Comparison of ENCODE assay signal across 29 cellular contexts in the genomic region with DNA sequence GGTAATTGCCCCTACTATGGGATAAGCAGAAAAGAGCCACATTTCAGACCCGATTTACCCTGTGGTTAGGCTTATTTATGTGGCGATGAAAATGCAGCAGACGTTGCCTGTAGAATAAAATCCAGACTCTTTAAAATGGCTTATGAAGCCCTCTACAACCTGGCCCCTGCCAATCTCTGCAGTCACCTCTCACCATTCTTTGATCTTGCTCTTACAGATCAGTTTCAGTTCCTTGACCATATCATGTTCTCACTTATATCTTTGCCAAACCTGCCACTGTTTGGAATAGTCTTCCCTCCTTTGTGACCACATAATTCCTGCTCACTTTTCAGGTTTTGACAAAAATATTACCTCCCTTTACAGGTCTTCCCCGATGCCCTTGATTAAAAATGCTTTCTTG.
A peak's percentile ranks its signal among the peaks of the same experiment; 100 is the strongest.
DNase-seq lines count a peak whose midpoint lies in the region; ATAC-seq, FAIRE-seq and TF ChIP-seq lines count a peak whose summit lies in the region.
"Had no signal": no experiment of that assay in that cellular context is flagged by ENCODE, and none has a peak within 500 bp of the region (broad histone marks: within the 10 kb centered on the region; RNA-seq: fewer than 3 reads in every experiment).

No MANE protein-coding gene starts in this region.

- TF ChIP-seq POLR2A in GM12891 (IDR thresholded peaks at IDR 0.05; ENCODE audit: low read depth, low read length), result no peak

- no peak for FAIRE-seq in GM12891 (lab: Jason Lieb, UNC)
- FAIRE-seq in GM19239 (lab: Jason Lieb, UNC), result peak; percentile 21
- FAIRE-seq: GM18507, H1, HepG2, K562 had no signal

- H3K9me3 Mint-ChIP-seq in activated T-helper 1 cell treated with anti-CD3 and anti-CD28 coated beads, Interleukin-12 subunit alpha, Interleukin-12 subunit beta, Interleukin-2, Interleukin-4 antibody, amounts not matched to agents 30 ng/mL and 10 ng/mL and 1 ng/mL, durations not matched to agents 14 hours and 24 hours and 36 hours, result no peaks in the 10 kb centered on the region
- H3K9me3 Mint-ChIP-seq: T-helper 2 cell treated with Interferon-gamma antibody and Interleukin-4, amounts not matched to agents 5 μg/mL and 100 μg/mL, for 36 hours had no signal

- H3K4me1 Mint-ChIP-seq in activated T-helper 1 cell treated with anti-CD3 and anti-CD28 coated beads, Interleukin-12 subunit alpha, Interleukin-12 subunit beta, Interleukin-2, Interleukin-4 antibody, amounts not matched to agents 30 ng/mL and 10 ng/mL and 1 ng/mL, durations not matched to agents 14 hours and 24 hours and 36 hours (ENCODE audit: low read depth), result no peaks in the 10 kb centered on the region
- H3K4me1 Mint-ChIP-seq: CD8-positive, alpha-beta memory T cell; T-cell had no signal

- ATAC-seq in HG03175 (IDR thresholded peaks at IDR 0.05; ENCODE audit: unreplicated experiment), result peak; percentile 39
- no peak for ATAC-seq in GM19035 (IDR thresholded peaks at IDR 0.05; ENCODE audit: unreplicated experiment)
- ATAC-seq: HCT116, HepG2, K562, SK-N-SH treated with all-trans-retinoic acid at 6 μM for 48 hours, T-cell had no signal

- no peaks in the 10 kb centered on the region for H3K27me3 Mint-ChIP-seq in activated T-helper 1 cell treated with anti-CD3 and anti-CD28 coated beads, Interleukin-12 subunit alpha, Interleukin-12 subunit beta, Interleukin-2, Interleukin-4 antibody, amounts not matched to agents 30 ng/mL and 10 ng/mL and 1 ng/mL, durations not matched to agents 14 hours and 24 hours and 36 hours (ENCODE audit: insufficient read depth)
- H3K27me3 Mint-ChIP-seq: CD8-positive, alpha-beta memory T cell; T-cell had no signal

- no peaks in the 10 kb centered on the region for H3K36me3 Mint-ChIP-seq in activated T-helper 1 cell treated with anti-CD3 and anti-CD28 coated beads, Interleukin-12 subunit alpha, Interleukin-12 subunit beta, Interleukin-2, Interleukin-4 antibody, amounts not matched to agents 30 ng/mL and 10 ng/mL and 1 ng/mL, durations not matched to agents 14 hours and 24 hours and 36 hours (ENCODE audit: low read depth)
- H3K36me3 Mint-ChIP-seq: CD8-positive, alpha-beta memory T cell; T-cell had no signal

- intact Hi-C loops in activated T-helper 1 cell treated with anti-CD3 and anti-CD28 coated beads, Interleukin-12 subunit alpha, Interleukin-12 subunit beta, Interleukin-2, Interleukin-4 antibody, amounts not matched to agents 30 ng/mL and 10 ng/mL and 1 ng/mL, durations not matched to agents 14 hours and 24 hours and 36 hours (cut with micrococcal nuclease), result loop anchor here (10.0 kb wide), 1 partner anchor 242 kb away; no protein-coding TSS in a partner anchor

- H3K4me3 Mint-ChIP-seq in activated T-helper 1 cell treated with anti-CD3 and anti-CD28 coated beads, Interleukin-12 subunit alpha, Interleukin-12 subunit beta, Interleukin-2, Interleukin-4 antibody, amounts not matched to agents 30 ng/mL and 10 ng/mL and 1 ng/mL, durations not matched to agents 14 hours and 24 hours and 36 hours, result no peak overlapping the region
- H3K4me3 Mint-ChIP-seq: CD8-positive, alpha-beta memory T cell; T-cell; T-helper 2 cell treated with Interferon-gamma antibody and Interleukin-4, amounts not matched to agents 5 μg/mL and 100 μg/mL, for 36 hours had no signal

- DNase-seq in GM12891 (ENCODE audit: insufficient read length, low spot score) (no peak), GM19239 (ENCODE audit: insufficient read length, low spot score) (no peak), left kidney (ENCODE audit: low read depth, low spot score) (peak; percentile 38), AML-193 (lab: John Stamatoyannopoulos, UW) (no peak)
- DNase-seq in activated T-helper 1 cell treated with anti-CD3 and anti-CD28 coated beads, Interleukin-12 subunit alpha, Interleukin-12 subunit beta, Interleukin-2, Interleukin-4 antibody, amounts not matched to agents 30 ng/mL and 10 ng/mL and 1 ng/mL, durations not matched to agents 14 hours and 24 hours and 36 hours (ENCODE audit: low spot score), result no peak
- DNase-seq: 8988T; C1 segment of cervical spinal cord; Calu3; CD8-positive, alpha-beta memory T cell; DMS153; GDM1; MM.1S; NCI-H1048; NCI-H146; NCI-H2029; NCI-H226; NCI-H510A treated with DMSO at 0.1 percent for 48 hours; NCI-H748 treated with DMSO at 0.1 percent for 48 hours; Peyer's patch; T-cell had no signal

- H3K27ac Mint-ChIP-seq in activated T-helper 1 cell treated with anti-CD3 and anti-CD28 coated beads, Interleukin-12 subunit alpha, Interleukin-12 subunit beta, Interleukin-2, Interleukin-4 antibody, amounts not matched to agents 30 ng/mL and 10 ng/mL and 1 ng/mL, durations not matched to agents 14 hours and 24 hours and 36 hours, result no peak overlapping the region
- H3K27ac Mint-ChIP-seq: CD8-positive, alpha-beta memory T cell; T-cell; T-helper 2 cell treated with Interferon-gamma antibody and Interleukin-4, amounts not matched to agents 5 μg/mL and 100 μg/mL, for 36 hours had no signal

TF ChIP-seq in GM12891, 5 proteins besides CTCF, POLR2A, EP300 and RAD21:
- TF ChIP-seq TAF1 (IDR thresholded peaks at IDR 0.05; ENCODE audit: low read depth, low read length) (no peak), SPI1 (IDR thresholded peaks at IDR 0.05; ENCODE audit: low read depth, low read length) (0 out of 2 replicates have a peak, but pooled peaks have one; percentile 31), POLR2AphosphoS5 (IDR thresholded peaks at IDR 0.05; ENCODE audit: low read depth, low read length) (no peak), POU2F2 (IDR thresholded peaks at IDR 0.05; ENCODE audit: low read depth, low read length) (no peak), PAX5 (IDR thresholded peaks at IDR 0.05; ENCODE audit: insufficient read depth, low read length, severe bottlenecking) (no peak)
